In genomic region chr13:107835339-107836018, GRCh38 we compare ENCODE assay signal across 13 cellular contexts.
DNase-seq lines count a peak whose midpoint lies in the region; ATAC-seq and TF ChIP-seq lines count a peak whose summit lies in the region.
"Had no signal": no experiment of that assay in that cellular context is flagged by ENCODE, and none has a peak within 500 bp of the region (broad histone marks: within the 10 kb centered on the region; RNA-seq: fewer than 3 reads in every experiment).

No MANE protein-coding gene starts in this region.

- no peaks in the 10 kb centered on the region for H3K27me3 ChIP-seq in adipocyte (replicated peaks; ENCODE audit: control insufficient read depth, insufficient read depth, low read length)
- H3K27me3 ChIP-seq: cardiac muscle cell, Peyer's patch had no signal

- DNase-seq in adipocyte (ENCODE audit: low read depth) (peak; percentile 56), non-pigmented ciliary epithelial cell (ENCODE audit: low read depth) (peak; percentile 74), G401 (ENCODE audit: low spot score) (no peak), lower leg skin (ENCODE audit: low spot score in 2 of 2) (no peak), iPS-NIHi11 (ENCODE audit: low spot score) (no peak)
- DNase-seq: activated CD4-positive, alpha-beta memory T cell treated with anti-CD3 and anti-CD28 coated beads for 36 hours; GDM1; H9; Peyer's patch had no signal

- intact Hi-C loops in lower leg skin (cut with DNase I; ENCODE audit: low total_unique reads), result no loop called here

- no peak for TF ChIP-seq CTCF in lower leg skin (IDR thresholded peaks at IDR 0.05)

- in situ Hi-C loops in G401 (cut with HindIII; ENCODE audit: low sequenced_read_pairs), result no loop called here

- no peaks in the 10 kb centered on the region for H3K4me1 ChIP-seq in adipocyte (ENCODE audit: control insufficient read depth, insufficient read depth, low read length)
- H3K4me1 ChIP-seq: Peyer's patch had no signal

- WGBS in lower leg skin, 2 donors, result 83 to 85% methylated on average over 4 of the region's 4 CpGs

- H3K36me3 ChIP-seq in adipocyte (ENCODE audit: control insufficient read depth, insufficient read depth, low read length, severe bottlenecking), result no peaks in the 10 kb centered on the region
- H3K36me3 ChIP-seq: cardiac muscle cell, Peyer's patch had no signal

- H3K9ac ChIP-seq in adipocyte (ENCODE audit: low read length), result no peak overlapping the region

- no peak for TF ChIP-seq POLR2A in lower leg skin (IDR thresholded peaks at IDR 0.05)

- ATAC-seq in GM18858 (IDR thresholded peaks at IDR 0.05; ENCODE audit: unreplicated experiment) (peak; percentile 76), HG03196 (IDR thresholded peaks at IDR 0.05; ENCODE audit: unreplicated experiment) (peak; percentile 64), HG03378 (IDR thresholded peaks at IDR 0.05; ENCODE audit: unreplicated experiment) (no peak)

- no peaks in the 10 kb centered on the region for H3K9me3 ChIP-seq in adipocyte (ENCODE audit: control insufficient read depth, low read length)
- H3K9me3 ChIP-seq: Peyer's patch had no signal

- H3K4me3 ChIP-seq in adipocyte (ENCODE audit: low read length) (no peak overlapping the region), lower leg skin (ENCODE audit: low read depth, poor library complexity, severe bottlenecking) (no peak overlapping the region)
- H3K4me3 ChIP-seq: cardiac muscle cell, Peyer's patch had no signal

Comparison
In these comparisons a context has a peak if more than half of its experiments do, and no peak if none do; other contexts are left out.
1. DNase-seq: peak in adipocyte (single experiment) and non-pigmented ciliary epithelial cell (single experiment); none in G401 (single experiment), lower leg skin (0 of 2) and iPS-NIHi11 (single experiment).